Comparison of ENCODE assay signal across 7 cellular contexts in the genomic region with DNA sequence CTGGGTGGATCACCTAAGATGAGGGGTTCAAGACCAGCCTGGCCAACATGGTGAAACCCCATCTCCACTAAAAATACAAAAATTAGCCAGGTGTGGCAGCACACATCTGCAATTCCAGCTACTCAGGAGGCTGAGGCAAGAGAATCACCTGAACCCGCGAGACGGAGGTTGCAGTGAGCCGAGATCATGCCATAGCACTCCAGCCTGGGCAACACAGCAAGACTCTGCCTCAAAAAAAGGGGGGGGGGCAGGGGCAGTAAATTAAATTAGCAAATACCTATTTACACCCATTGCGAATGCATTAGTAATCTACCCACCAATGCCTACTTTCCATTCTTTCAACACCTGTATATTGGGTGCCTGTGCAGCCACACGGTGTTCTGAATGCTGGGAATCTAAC.
DNase-seq lines count a peak whose midpoint lies in the region; ATAC-seq, FAIRE-seq and TF ChIP-seq lines count a peak whose summit lies in the region.
"Not testable (repeated sequence)": the region's sequence is repeated elsewhere in the genome, so short reads cannot be mapped to it uniquely, and the experiment has no call there.

No MANE protein-coding gene starts in this region.

- intact Hi-C loops in Calu3 (cut with micrococcal nuclease; ENCODE audit: unreplicated experiment); HepG2 (cut with micrococcal nuclease; ENCODE audit: unreplicated experiment): not testable (repeated sequence)

- not testable (repeated sequence) for H2AFZ ChIP-seq in astrocyte (ENCODE audit: low read depth, low read length); HepG2 (ENCODE audit: low read length)

- not testable (repeated sequence) for H3K27me3 Mint-ChIP-seq in Calu3 (ENCODE audit: unreplicated experiment); astrocyte (ENCODE audit: low read depth, unreplicated experiment); osteocyte (ENCODE audit: unreplicated experiment)

- H3K27ac Mint-ChIP-seq in Calu3 (ENCODE audit: unreplicated experiment) (peak overlapping the region; percentile 99), astrocyte (ENCODE audit: unreplicated experiment) (peak overlapping the region; percentile 64), osteocyte (ENCODE audit: unreplicated experiment) (peak overlapping the region; percentile 100)

- H3K4me2 ChIP-seq in astrocyte (ENCODE audit: low read length); HepG2 (ENCODE audit: low read depth, low read length): not testable (repeated sequence)

- not testable (repeated sequence) for H3K36me3 ChIP-seq in astrocyte (ENCODE audit: insufficient read depth, low read length); esophagus (ENCODE audit: control insufficient read depth in 2 of 2, insufficient read depth in 2 of 2, low read length in 1 of 2); HepG2 (replicated peaks in 1 of 2; ENCODE audit: control insufficient read depth in 1 of 2, insufficient read depth in 2 of 2, low read length in 2 of 2); stomach smooth muscle (ENCODE audit: control insufficient read depth in 2 of 2, insufficient read depth in 2 of 2, low read length in 2 of 2)

- H3K36me3 Mint-ChIP-seq in Calu3 (ENCODE audit: insufficient read depth, unreplicated experiment), result peaks cover 97% of the 10 kb centered on the region
- H3K36me3 Mint-ChIP-seq in astrocyte (ENCODE audit: low read depth, unreplicated experiment); osteocyte (ENCODE audit: unreplicated experiment): not testable (repeated sequence)

- in situ Hi-C loops in HepG2 (cut with HindIII; ENCODE audit: extremely low pct_ligation_motif_present, low pct_unique_long_range_greater_than_20kb), result not testable (repeated sequence)

- POLR2A ChIA-PET in RWPE1 (lab: Yijun Ruan, JAX; ENCODE audit: low non-redundant PET); HepG2 (lab: Yijun Ruan, JAX): not testable (repeated sequence)

- WGBS in esophagus, 2 donors, result 97 to 98% methylated on average over 6 of the region's 6 CpGs
- WGBS in HepG2 (ENCODE audit: low lambda C conversion rate), result 98% methylated on average over 6 of the region's 6 CpGs

- peak overlapping the region; percentile 65 for H3K4me3 Mint-ChIP-seq in Calu3 (ENCODE audit: low read depth, unreplicated experiment)
- H3K4me3 Mint-ChIP-seq in astrocyte (ENCODE audit: unreplicated experiment); osteocyte (ENCODE audit: unreplicated experiment): not testable (repeated sequence)

- H3K4me1 ChIP-seq in astrocyte (ENCODE audit: insufficient read depth, low read length), result peaks cover 61% of the 10 kb centered on the region
- H3K4me1 ChIP-seq in esophagus (ENCODE audit: control insufficient read depth in 2 of 2, insufficient read depth in 2 of 2, low read length in 1 of 2), result peaks cover 9 to 31% of the 10 kb centered on the region in 2 donors
- H3K4me1 ChIP-seq in HepG2 (ENCODE audit: insufficient read depth, low read length), result peaks cover 91% of the 10 kb centered on the region
- H3K4me1 ChIP-seq in stomach smooth muscle (ENCODE audit: control insufficient read depth, insufficient read depth, low read length), result peaks cover 79% of the 10 kb centered on the region

- not testable (repeated sequence) for H3K4me3 ChIP-seq in astrocyte (ENCODE audit: insufficient read depth, low read depth, low read length); esophagus (ENCODE audit: low read depth in 1 of 2, low read length in 2 of 2); HepG2 (replicated peaks in 1 of 3; ENCODE audit: insufficient read depth in 1 of 3, low read depth in 2 of 3, low read length in 3 of 3); stomach smooth muscle (ENCODE audit: low read length in 2 of 2)

- peaks cover 28% of the 10 kb centered on the region for H4K20me1 ChIP-seq in astrocyte (ENCODE audit: insufficient read depth, low read length)
- H4K20me1 ChIP-seq in HepG2 (ENCODE audit: insufficient read depth, low read length), result not testable (repeated sequence)

- H3K27ac ChIP-seq in RWPE1, result peak overlapping the region; percentile 84
- peak overlapping the region; percentile 55 for H3K27ac ChIP-seq in astrocyte (ENCODE audit: low read depth, low read length)
- H3K27ac ChIP-seq in esophagus (ENCODE audit: low read depth in 2 of 2, low read length in 1 of 2), result peak overlapping the region; percentile 86 to 93
- not testable (repeated sequence) for H3K27ac ChIP-seq in HepG2 (ENCODE audit: extremely low read length, insufficient read depth, low read length)
- H3K27ac ChIP-seq in stomach smooth muscle (ENCODE audit: low read length), result peak overlapping the region; percentile 95

- TF ChIP-seq EP300 in HepG2 (IDR thresholded peaks at IDR 0.05; ENCODE audit: low read depth in 2 of 2, low read length in 2 of 2); HepG2 (CRISPR knock-in tag; IDR thresholded peaks at IDR 0.05; ENCODE audit: borderline replicate concordance): not testable (repeated sequence)

- H3K4me1 Mint-ChIP-seq in Calu3 (ENCODE audit: low read depth, unreplicated experiment) (peaks cover 97% of the 10 kb centered on the region), astrocyte (ENCODE audit: low read depth, unreplicated experiment) (peaks cover 65% of the 10 kb centered on the region), osteocyte (ENCODE audit: unreplicated experiment) (peaks cover 89% of the 10 kb centered on the region)

- TF ChIP-seq CTCF in Calu3 (IDR thresholded peaks at IDR 0.05; ENCODE audit: unreplicated experiment); RWPE1 (conservative IDR thresholded peaks at IDR 0.05; ENCODE audit: low read depth); astrocyte (IDR thresholded peaks at IDR 0.05; ENCODE audit: insufficient read depth, low read depth, low read length); HepG2 (CRISPR knock-in tag; IDR thresholded peaks at IDR 0.05); osteocyte (IDR thresholded peaks at IDR 0.05): not testable (repeated sequence)

- H3K9me3 Mint-ChIP-seq in Calu3 (ENCODE audit: low read depth, unreplicated experiment); astrocyte (ENCODE audit: unreplicated experiment); osteocyte (ENCODE audit: unreplicated experiment): not testable (repeated sequence)

- peaks cover 78% of the 10 kb centered on the region for H3K79me2 ChIP-seq in astrocyte (ENCODE audit: insufficient read depth, low read length)
- peaks cover 86% of the 10 kb centered on the region for H3K79me2 ChIP-seq in HepG2 (ENCODE audit: insufficient read depth, low read length)

- TF ChIP-seq RAD21 in HepG2 (CRISPR knock-in tag; IDR thresholded peaks at IDR 0.05), result not testable (repeated sequence)

- CTCF ChIA-PET in Calu3 (lab: Charles Lee); RWPE1 (lab: Yijun Ruan, JAX); HepG2 (lab: Yijun Ruan, JAX; ENCODE audit: low intra/inter-chr PET ratio, low total read pairs): not testable (repeated sequence)

- BruUV-seq in Calu3 (replicated peaks; lab: Mats Ljungman, UMichigan); HepG2 (replicated peaks; lab: Mats Ljungman, UMichigan): not testable (repeated sequence)

- not testable (repeated sequence) for FAIRE-seq in astrocyte (lab: Jason Lieb, UNC); HepG2 (lab: Jason Lieb, UNC)

- not testable (repeated sequence) for ATAC-seq in HepG2

- not testable (repeated sequence) for H3K9me3 ChIP-seq in astrocyte (ENCODE audit: insufficient read depth, low read depth, low read length); esophagus (ENCODE audit: control insufficient read depth in 2 of 2, insufficient read depth in 1 of 2, low read depth in 1 of 2, low read length in 1 of 2); HepG2 (ENCODE audit: low read length); stomach smooth muscle (ENCODE audit: control insufficient read depth in 2 of 2, low read length in 2 of 2)

- H3K9ac ChIP-seq in astrocyte (ENCODE audit: low read length); HepG2 (ENCODE audit: insufficient read depth, low read depth, low read length): not testable (repeated sequence)
- H3K9ac ChIP-seq in stomach smooth muscle (ENCODE audit: low read length in 2 of 2), result peak overlapping the region in 1 of 2 donors; percentile 36

- not testable (repeated sequence) for DNase-seq in Calu3; RWPE1 (ENCODE audit: low spot score); astrocyte (ENCODE audit: low read depth); HepG2 (ENCODE audit: low spot score); osteocyte (ENCODE audit: extremely low spot score, unreplicated experiment)

- TF ChIP-seq POLR2A in HepG2 (IDR thresholded peaks at IDR 0.05; ENCODE audit: insufficient read depth in 1 of 2, low read depth in 2 of 2, low read length in 2 of 2), result not testable (repeated sequence)

- H3K27me3 ChIP-seq in astrocyte (ENCODE audit: insufficient read depth, low read length); esophagus (ENCODE audit: control insufficient read depth in 1 of 2, insufficient read depth in 2 of 2, low read length in 2 of 2); HepG2 (ENCODE audit: control insufficient read depth in 1 of 2, insufficient read depth in 2 of 2, low read length in 2 of 2); stomach smooth muscle (ENCODE audit: control insufficient read depth in 1 of 2, insufficient read depth in 2 of 2, low read length in 2 of 2): not testable (repeated sequence)

TF ChIP-seq in HepG2, 621 proteins besides CTCF, POLR2A, EP300 and RAD21:
- peak; percentile 55; the same call in 1 of the 2 replicates for TF ChIP-seq ZNF121 (CRISPR knock-in tag; IDR thresholded peaks at IDR 0.05)
TF ChIP-seq in HepG2: peak in this region for 1; not testable (repeated sequence) for 620.
